Comparison of ENCODE assay signal across 8 cellular contexts in genomic region chr5:109409844-109410388, GRCh38. TPM values are rescaled to one million over a fixed set of nuclear protein-coding genes. Genes with fewer than 3 reads are reported as not detected.
A peak's percentile ranks its signal among the peaks of the same experiment; 100 is the strongest.
DNase-seq lines count a peak whose midpoint lies in the region; ATAC-seq and TF ChIP-seq lines count a peak whose summit lies in the region.

Gene PJA2 (minus strand): TSS chr5:109409974. CDS start chr5:109383433, 26,541 bp downstream.

- H2AFZ ChIP-seq in Karpas-422 (ENCODE audit: low read length): peak within 1 kb of the TSS; percentile 89

- peak; percentile 75 for TF ChIP-seq POLR2A in esophagus muscularis mucosa (IDR thresholded peaks at IDR 0.05; ENCODE audit: low read depth)

- H3K79me2 ChIP-seq in Karpas-422 (ENCODE audit: low read length): peaks cover 40% of the 10 kb centered on the region

- H3K27ac ChIP-seq in Karpas-422 (ENCODE audit: low read length): peak within 1 kb of the TSS; percentile 89
- peak within 1 kb of the TSS; percentile 98 to 99 (median 98) for H3K27ac ChIP-seq in esophagus muscularis mucosa (replicated peaks in 1 of 4)
- peak within 1 kb of the TSS; percentile 100 for H3K27ac ChIP-seq in muscle layer of duodenum (ENCODE audit: low read length)

- DNase-seq in DMS79 (lab: John Stamatoyannopoulos, UW): peak; percentile 98
- peak; percentile 99 for DNase-seq in Karpas-422
- peak; percentile 99 for DNase-seq in RKO (ENCODE audit: low spot score)
- DNase-seq in activated T-helper 1 cell treated with Interleukin-2 at 50 U/mL for 16 hours (ENCODE audit: low read depth): peak; percentile 91
- DNase-seq in esophagus muscularis mucosa (ENCODE audit: extremely low spot score): peak; percentile 100
- DNase-seq in stimulated activated CD8-positive, alpha-beta memory T cell treated with anti-CD3 and anti-CD28 coated beads, Interleukin-7, amount 100 ng/mL, for 4 hours (ENCODE audit: low read depth in 2 of 2): peak; percentile 92 to 93

- ATAC-seq in GM21825 (IDR thresholded peaks at IDR 0.05; ENCODE audit: unreplicated experiment): peak; percentile 77

- H3K4me2 ChIP-seq in Karpas-422 (ENCODE audit: low read depth, low read length, poor library complexity, severe bottlenecking): peak within 1 kb of the TSS; percentile 92

- no peaks in the 10 kb centered on the region for H3K9me3 ChIP-seq in Karpas-422 (ENCODE audit: low read length)
- H3K9me3 ChIP-seq in esophagus muscularis mucosa: no peaks in the 10 kb centered on the region
- no peaks in the 10 kb centered on the region for H3K9me3 ChIP-seq in muscle layer of duodenum (ENCODE audit: control insufficient read depth in 1 of 2, low read length in 2 of 2)

- H3K36me3 ChIP-seq in Karpas-422 (ENCODE audit: insufficient read depth, low read length) (no peaks in the 10 kb centered on the region), esophagus muscularis mucosa (no peaks in the 10 kb centered on the region), muscle layer of duodenum (ENCODE audit: control insufficient read depth in 1 of 2, insufficient read depth in 2 of 2, low read length in 2 of 2) (peaks cover 0 to 18% of the 10 kb centered on the region in 2 donors)

- no peak for TF ChIP-seq EP300 in esophagus muscularis mucosa (IDR thresholded peaks at IDR 0.05)

- peak within 1 kb of the TSS; percentile 84 for H3K9ac ChIP-seq in Karpas-422 (ENCODE audit: low read length)

- no peaks in the 10 kb centered on the region for H3K27me3 ChIP-seq in Karpas-422 (ENCODE audit: low read length)
- H3K27me3 ChIP-seq in esophagus muscularis mucosa: no peaks in the 10 kb centered on the region
- no peaks in the 10 kb centered on the region for H3K27me3 ChIP-seq in muscle layer of duodenum (ENCODE audit: low read depth, low read length)

- intact Hi-C loops in esophagus muscularis mucosa (cut with DNase I): loop anchor here (5.0 kb wide), 1 partner anchor 83 kb away; no protein-coding TSS in a partner anchor

- no peaks in the 10 kb centered on the region for H3K9me2 ChIP-seq in Karpas-422 (replicated peaks; ENCODE audit: insufficient read depth, low read length)

- under 1% methylated on average over 17 of the region's 44 CpGs for WGBS in esophagus muscularis mucosa

- no peaks in the 10 kb centered on the region for H4K20me1 ChIP-seq in Karpas-422 (ENCODE audit: insufficient read depth, low read depth, low read length)

- H3K4me3 ChIP-seq in Karpas-422 (ENCODE audit: low read length) (peak within 1 kb of the TSS; percentile 85), esophagus muscularis mucosa (peak within 1 kb of the TSS; percentile 88 to 94 (median 90)), muscle layer of duodenum (ENCODE audit: low read depth in 1 of 2, low read length in 2 of 2) (peak within 1 kb of the TSS; percentile 70 to 98)

- TF ChIP-seq CTCF in esophagus muscularis mucosa (IDR thresholded peaks at IDR 0.05): peak in 2 of 3 experiments; percentile 14 to 53

- H3K4me1 ChIP-seq in Karpas-422 (ENCODE audit: low read length): peaks cover 45% of the 10 kb centered on the region
- peaks cover 18 to 60% (median 56%) of the 10 kb centered on the region in 4 donors for H3K4me1 ChIP-seq in esophagus muscularis mucosa
- peaks cover 27 to 44% of the 10 kb centered on the region in 2 donors for H3K4me1 ChIP-seq in muscle layer of duodenum (ENCODE audit: control insufficient read depth in 1 of 2, insufficient read depth in 2 of 2, low read length in 2 of 2)

RNA-seq across cellular contexts. Expression of gene PJA2, which starts in this region (rescaled TPM):
- total RNA-seq in Karpas-422 (2014; rRNA removed; shearing (Covaris generic); ENCODE audit: low replicate concordance): 29.8 and 50.1 TPM in 2 replicates
- 100 to 1,000 TPM; 133 to 211 (median 170) TPM for total RNA-seq in esophagus muscularis mucosa

Comparison
In these comparisons a context has a peak if more than half of its experiments do, and no peak if none do; other contexts are left out.
1. Peak in every context shown above with its lines: DNase-seq, ATAC-seq, H3K4me3 ChIP-seq and H3K27ac ChIP-seq.